8 cellular contexts compared by ENCODE assay signal in genomic region chr1:110034451-110035235, GRCh38. TPM values are rescaled to one million over a fixed set of nuclear protein-coding genes. Genes with fewer than 3 reads are reported as not detected.
DNase-seq lines count a peak whose midpoint lies in the region; ATAC-seq, FAIRE-seq and TF ChIP-seq lines count a peak whose summit lies in the region.

STRIP1 (plus strand) TSS chr1:110034624; CDS start chr1:110034638, 14 bp downstream.

- H4K20me1 ChIP-seq in OCI-LY1 (ENCODE audit: insufficient read depth, low read length) (no peaks in the 10 kb centered on the region), endothelial cell of umbilical vein (replicated peaks; ENCODE audit: control insufficient read depth, extremely low read depth, insufficient read depth, low read length) (no peaks in the 10 kb centered on the region)

- TF ChIP-seq POLR2A in endothelial cell of umbilical vein (IDR thresholded peaks at IDR 0.05; ENCODE audit: low read depth, low read length): peak; percentile 74

- peak; percentile 88 for ATAC-seq in GM21423 (IDR thresholded peaks at IDR 0.05; ENCODE audit: unreplicated experiment)

- no TSS peak for BruUV-seq in endothelial cell of umbilical vein (replicated peaks; lab: Mats Ljungman, UMichigan)

- under 1% methylated on average over 66 of the region's 66 CpGs for WGBS in HUES64

- TF ChIP-seq CTCF in OCI-LY1 (IDR thresholded peaks at IDR 0.05; ENCODE audit: low read length) (no peak), endothelial cell of umbilical vein (IDR thresholded peaks at IDR 0.05; ENCODE audit: extremely low read depth in 1 of 2, insufficient read depth in 1 of 2, low read depth in 1 of 2, low read length in 2 of 2) (no peak)

- dilution Hi-C loops in endothelial cell of umbilical vein (cut with MboI; ENCODE audit: extremely low pct_ligation_motif_present, low sequenced_read_pairs): no loop called here

- in situ Hi-C loops in Caki2 (cut with HindIII; ENCODE audit: low pct_unique_long_range_greater_than_20kb, low sequenced_read_pairs): no loop called here

- POLR2A ChIA-PET in endothelial cell of umbilical vein (lab: Charles Lee): interaction anchor here (0.6 to 1.0 kb wide), 3 partner anchors 244 to 365 kb away, joined by 3 to 5 read pairs (median 4); partner anchors contain the start of gene RBM15

- H3K27ac ChIP-seq in HUES64 (ENCODE audit: low read depth, low read length) (peak within 1 kb of the TSS; percentile 84), OCI-LY1 (ENCODE audit: low read depth, low read length, poor library complexity, severe bottlenecking) (peak within 1 kb of the TSS; percentile 35), endothelial cell of umbilical vein (ENCODE audit: insufficient read depth, low read depth, low read length) (peak within 1 kb of the TSS; percentile 61)

- no peaks in the 10 kb centered on the region for H3F3A ChIP-seq in OCI-LY1 (ENCODE audit: insufficient read depth, low read length)

- H3K4me3 ChIP-seq in HUES64 (ENCODE audit: low read length): peak within 1 kb of the TSS; percentile 87
- peak within 1 kb of the TSS; percentile 79 for H3K4me3 ChIP-seq in OCI-LY1 (ENCODE audit: low read depth, low read length, poor library complexity, severe bottlenecking)
- H3K4me3 ChIP-seq in endothelial cell of umbilical vein (replicated peaks in 1 of 3; ENCODE audit: insufficient read depth in 1 of 3, low read depth in 1 of 3, low read length in 3 of 3): peak within 1 kb of the TSS; percentile 76 to 90 (median 82)

- H3K4me1 ChIP-seq in HUES64 (ENCODE audit: insufficient read depth, low read length) (peaks cover 27% of the 10 kb centered on the region), OCI-LY1 (ENCODE audit: insufficient read depth, low read length, severe bottlenecking) (peaks cover 49% of the 10 kb centered on the region), endothelial cell of umbilical vein (ENCODE audit: control insufficient read depth, extremely low read depth, insufficient read depth, low read length) (peaks cover 9% of the 10 kb centered on the region)

- CTCF ChIA-PET in endothelial cell of umbilical vein (lab: Charles Lee): interaction anchor here (0.6 to 2.0 kb wide), 15 partner anchors 10 to 502 kb away, joined by 3 to 12 read pairs (median 5); partner anchors contain the start of gene AHCYL1

- peak; percentile 96 for FAIRE-seq in endothelial cell of umbilical vein (lab: Jason Lieb, UNC)

- H3K27me3 ChIP-seq in HUES64 (ENCODE audit: insufficient read depth, low read length) (no peaks in the 10 kb centered on the region), OCI-LY1 (ENCODE audit: insufficient read depth, low read length) (no peaks in the 10 kb centered on the region), endothelial cell of umbilical vein (ENCODE audit: control insufficient read depth in 2 of 2, insufficient read depth in 2 of 2, low read length in 2 of 2) (no peaks in the 10 kb centered on the region)

- DNase-seq in Caki2 (ENCODE audit: low read depth) (peak; percentile 92), endothelial cell of umbilical vein (ENCODE audit: low read depth, low spot score) (peak; percentile 96), middle frontal gyrus (ENCODE audit: extremely low spot score, low spot score) (peak; percentile 91)
- DNase-seq in activated CD8-positive, alpha-beta memory T cell treated with anti-CD3 and anti-CD28 coated beads, Interleukin-2, amount 50 U/mL, for 4 hours: peak; percentile 92
- DNase-seq in stimulated activated CD8-positive, alpha-beta memory T cell treated with anti-CD3 and anti-CD28 coated beads, Interleukin-2, amount 100 ng/mL, for 48 hours (ENCODE audit: low read depth in 2 of 2): peak; percentile 76 to 83

- peaks cover 8% of the 10 kb centered on the region for H3K79me2 ChIP-seq in OCI-LY1 (ENCODE audit: insufficient read depth, low read length)
- peaks cover 26% of the 10 kb centered on the region for H3K79me2 ChIP-seq in endothelial cell of umbilical vein (ENCODE audit: control insufficient read depth, insufficient read depth, low read length)

- H2AFZ ChIP-seq in OCI-LY1 (ENCODE audit: low read length): peak within 1 kb of the TSS; percentile 11
- peak within 1 kb of the TSS; percentile 96 for H2AFZ ChIP-seq in endothelial cell of umbilical vein (ENCODE audit: low read depth, low read length)

- H3K9me3 ChIP-seq in HUES64 (ENCODE audit: insufficient read depth, low read depth, low read length) (no peaks in the 10 kb centered on the region), OCI-LY1 (ENCODE audit: low read length) (no peaks in the 10 kb centered on the region), endothelial cell of umbilical vein (replicated peaks; ENCODE audit: control insufficient read depth, insufficient read depth, low read length) (no peaks in the 10 kb centered on the region)

- no peaks in the 10 kb centered on the region for H3K9me2 ChIP-seq in OCI-LY1 (ENCODE audit: low read depth, low read length)

- H3K9ac ChIP-seq in HUES64 (ENCODE audit: low read depth, low read length) (peak within 1 kb of the TSS; percentile 86), OCI-LY1 (ENCODE audit: low read length) (peak within 1 kb of the TSS; percentile 88), endothelial cell of umbilical vein (replicated peaks; ENCODE audit: extremely low read depth, insufficient read depth, low read length) (peak within 1 kb of the TSS; percentile 89)

- peak within 1 kb of the TSS; percentile 67 for H3K4me2 ChIP-seq in OCI-LY1 (ENCODE audit: low read length)
- H3K4me2 ChIP-seq in endothelial cell of umbilical vein (ENCODE audit: insufficient read depth, low read length): peak within 1 kb of the TSS; percentile 89

- H3K36me3 ChIP-seq in HUES64 (ENCODE audit: insufficient read depth, low read length) (peaks cover 30% of the 10 kb centered on the region), OCI-LY1 (ENCODE audit: insufficient read depth, low read length) (peaks cover 25% of the 10 kb centered on the region), endothelial cell of umbilical vein (ENCODE audit: control insufficient read depth in 2 of 2, extremely low read depth in 1 of 2, insufficient read depth in 2 of 2, low read length in 2 of 2) (peaks cover 6 to 16% of the 10 kb centered on the region in 2 experiments)

- H3K9me1 ChIP-seq in endothelial cell of umbilical vein (replicated peaks; ENCODE audit: control insufficient read depth, extremely low read depth, insufficient read depth, low read length): no peaks in the 10 kb centered on the region

- intact Hi-C loops in endothelial cell of umbilical vein (cut with micrococcal nuclease): loop anchor here (1.0 to 10.0 kb wide), 3 partner anchors 13 to 1473 kb away; partner anchors contain the start of gene TMEM167B

TF ChIP-seq in endothelial cell of umbilical vein, 7 proteins besides CTCF, POLR2A, EP300 and RAD21:
- TF ChIP-seq MYC (IDR thresholded peaks at IDR 0.05; ENCODE audit: low read depth, low read length) (no peak), POLR2AphosphoS5 (IDR thresholded peaks at IDR 0.05; ENCODE audit: insufficient read depth, low read depth, low read length) (peak; percentile 94), JUN (IDR thresholded peaks at IDR 0.05; ENCODE audit: borderline replicate concordance, insufficient read depth, insufficient read length, low read depth) (no peak)
- TF ChIP-seq, protein P1, sequence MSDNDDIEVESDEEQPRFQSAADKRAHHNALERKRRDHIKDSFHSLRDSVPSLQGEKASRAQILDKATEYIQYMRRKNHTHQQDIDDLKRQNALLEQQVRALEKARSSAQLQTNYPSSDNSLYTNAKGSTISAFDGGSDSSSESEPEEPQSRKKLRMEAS (IDR thresholded peaks at IDR 0.05; ENCODE audit: insufficient read depth, insufficient read length): no peak
TF ChIP-seq in endothelial cell of umbilical vein: peak in this region for 1.

RNA-seq across cellular contexts. Expression of gene STRIP1, which starts in this region (rescaled TPM):
- 11.9 and 16.5 TPM in 2 replicates for total RNA-seq in Caki2 (2014; rRNA removed; shearing (Covaris generic); ENCODE audit: low replicate concordance)
- 33.4 TPM for polyA plus RNA-seq in HUES64 (2013, experiment 1 of 2)
- polyA plus RNA-seq in HUES64 (2013, experiment 2 of 2): 35.8 TPM
- total RNA-seq in endothelial cell of umbilical vein: 38.9 and 42.1 TPM in 2 replicates
- polyA plus RNA-seq in endothelial cell of umbilical vein: 26.2 and 26.9 TPM in 2 replicates
- 25.8 and 26.3 TPM in 2 replicates for polyA plus RNA-seq in endothelial cell of umbilical vein (2011; cell fraction: cytosol; rRNA removed)
- 141 and 160 TPM in 2 replicates for polyA plus RNA-seq in endothelial cell of umbilical vein (2011; cell fraction: nucleus; rRNA removed)
- 23.4 and 26.1 TPM in 2 replicates for polyA plus RNA-seq in endothelial cell of umbilical vein (2012)
- 65.0 and 69.7 TPM in 2 replicates for polyA minus RNA-seq in endothelial cell of umbilical vein
- 21.3 TPM for polyA minus RNA-seq in endothelial cell of umbilical vein (2011; cell fraction: cytosol; rRNA and poly(A)+ RNA removed)
- 55.6 and 66.4 TPM in 2 replicates for polyA minus RNA-seq in endothelial cell of umbilical vein (2011; cell fraction: nucleus; rRNA and poly(A)+ RNA removed)

Comparison
In these comparisons a context has a peak if more than half of its experiments do, and no peak if none do; other contexts are left out.
1. Peak in every context shown above with its lines: DNase-seq, ATAC-seq, H3K4me3 ChIP-seq and H3K27ac ChIP-seq.